ENCODE assay signal across 7 cellular contexts in the genomic region with DNA sequence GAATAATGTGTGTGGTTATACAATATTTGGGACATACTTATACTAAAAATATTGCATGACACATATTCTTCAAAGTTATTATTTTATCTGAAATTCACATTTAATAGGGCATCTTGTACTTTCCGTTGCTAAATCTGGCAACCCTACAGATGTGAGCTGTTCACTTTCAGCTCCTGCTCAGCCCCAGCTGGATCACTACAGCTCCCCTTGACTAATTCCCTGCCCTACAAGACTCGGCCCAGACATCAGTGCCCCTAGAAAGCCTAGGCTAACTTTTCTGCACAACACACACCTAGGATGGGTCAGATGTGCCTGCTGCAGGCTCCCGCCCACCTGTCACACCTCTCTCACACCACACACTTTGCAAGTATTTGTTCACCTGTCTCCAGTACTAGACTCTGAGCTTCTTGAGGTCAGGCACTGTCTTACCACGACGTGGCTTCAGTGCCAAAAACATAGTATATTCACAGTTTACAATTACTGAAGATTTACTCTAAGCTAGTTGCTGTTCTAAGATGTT.
DNase-seq lines count a peak whose midpoint lies in the region; ATAC-seq and TF ChIP-seq lines count a peak whose summit lies in the region.
"Not testable (repeated sequence)": the region's sequence is repeated elsewhere in the genome, so short reads cannot be mapped to it uniquely, and the experiment has no call there.

No MANE protein-coding gene starts in this region.

- intact Hi-C loops in Calu3 (cut with micrococcal nuclease; ENCODE audit: unreplicated experiment); activated CD4-positive, alpha-beta T cell treated with anti-CD3 and anti-CD28 coated beads, Interleukin-2, amount 10 ng/mL, durations not matched to agents 24 days and 14 days (cut with micrococcal nuclease); MCF 10A (cut with micrococcal nuclease): not testable (repeated sequence)

- DNase-seq in Calu3; MM.1S; MCF 10A (ENCODE audit: unreplicated experiment); cardiac muscle cell (ENCODE audit: low read depth in 1 of 2, low spot score in 1 of 2); stimulated activated effector memory CD8-positive, alpha-beta T cell treated with anti-CD3 and anti-CD28 coated beads, Interleukin-12 subunit alpha, Interleukin-12 subunit beta, amount 100 ng/mL, for 72 hours (ENCODE audit: low spot score in 2 of 2): not testable (repeated sequence)
- DNase-seq in activated CD4-positive, alpha-beta T cell treated with anti-CD3 and anti-CD28 coated beads, Interleukin-2, amount 10 ng/mL, durations not matched to agents 24 days and 14 days, result peak; percentile 36

- not testable (repeated sequence) for H3K36me3 Mint-ChIP-seq in Calu3 (ENCODE audit: insufficient read depth, unreplicated experiment); activated CD4-positive, alpha-beta T cell treated with anti-CD3 and anti-CD28 coated beads, Interleukin-2, amount 10 ng/mL, durations not matched to agents 24 days and 14 days (ENCODE audit: low read depth); MCF 10A (ENCODE audit: insufficient read depth, unreplicated experiment); stimulated activated effector memory CD8-positive, alpha-beta T cell treated with anti-CD3 and anti-CD28 coated beads, Interleukin-12 subunit alpha, Interleukin-12 subunit beta, amount 100 ng/mL, for 72 hours

- H3K4me1 ChIP-seq in MM.1S (ENCODE audit: low read length) (peaks cover 19% of the 10 kb centered on the region), cardiac muscle cell (ENCODE audit: low read depth) (peaks cover 32% of the 10 kb centered on the region), mesodermal cell (ENCODE audit: control insufficient read depth, insufficient read depth, low read length, poor library complexity, severe bottlenecking) (peaks cover 15% of the 10 kb centered on the region)

- not testable (repeated sequence) for H3K27ac ChIP-seq in MM.1S (ENCODE audit: low read length)
- peak overlapping the region; percentile 58 for H3K27ac ChIP-seq in cardiac muscle cell
- H3K27ac ChIP-seq in mesodermal cell (ENCODE audit: low read depth, low read length, severe bottlenecking), result peak overlapping the region; percentile 86

- H3K4me3 Mint-ChIP-seq in Calu3 (ENCODE audit: low read depth, unreplicated experiment); activated CD4-positive, alpha-beta T cell treated with anti-CD3 and anti-CD28 coated beads, Interleukin-2, amount 10 ng/mL, durations not matched to agents 24 days and 14 days; MCF 10A (ENCODE audit: unreplicated experiment); stimulated activated effector memory CD8-positive, alpha-beta T cell treated with anti-CD3 and anti-CD28 coated beads, Interleukin-12 subunit alpha, Interleukin-12 subunit beta, amount 100 ng/mL, for 72 hours: not testable (repeated sequence)

- POLR2A ChIA-PET in MCF 10A (lab: Yijun Ruan, JAX), result interaction anchor here (1.0 kb wide), 1 partner anchor 55 kb away, joined by 3 read pairs; no protein-coding TSS in a partner anchor

- H3F3A ChIP-seq in MM.1S (ENCODE audit: insufficient read depth, low read length), result not testable (repeated sequence)

- TSS peak; percentile 25 for BruUV-seq in Calu3 (replicated peaks; lab: Mats Ljungman, UMichigan)
- BruUV-seq in MCF 10A (replicated peaks; lab: Mats Ljungman, UMichigan), result TSS peak; percentile 19

- not testable (repeated sequence) for H3K9me3 ChIP-seq in MM.1S (replicated peaks; ENCODE audit: insufficient read depth, low read length); cardiac muscle cell (ENCODE audit: low read depth); mesodermal cell (ENCODE audit: control insufficient read depth, low read length)

- ATAC-seq in stimulated activated effector memory CD8-positive, alpha-beta T cell treated with anti-CD3 and anti-CD28 coated beads, Interleukin-12 subunit alpha, Interleukin-12 subunit beta, amount 100 ng/mL, for 72 hours, result peak; percentile 38

- not testable (repeated sequence) for H3K9me2 ChIP-seq in MM.1S (replicated peaks; ENCODE audit: insufficient read depth, low read length)

- 86 to 93% methylated on average over 5 of the region's 5 CpGs for WGBS in mesodermal cell (ENCODE audit: insufficient coverage in 2 of 2), 2 experiments

- H3K4me2 ChIP-seq in MM.1S (ENCODE audit: low read depth, low read length), result 0 out of 2 replicates have a peak overlapping the region, but pooled peaks have one; percentile 14

- H3K36me3 ChIP-seq in MM.1S (replicated peaks; ENCODE audit: insufficient read depth, low read length); cardiac muscle cell; mesodermal cell (ENCODE audit: control insufficient read depth, insufficient read depth, low read length): not testable (repeated sequence)

- not testable (repeated sequence) for H3K4me3 ChIP-seq in MM.1S (ENCODE audit: low read length); cardiac muscle cell; mesodermal cell (ENCODE audit: extremely low read depth, insufficient read depth, low read length, poor library complexity, severe bottlenecking)

- H3K9ac ChIP-seq in MM.1S (ENCODE audit: low read length), result not testable (repeated sequence)

- not testable (repeated sequence) for TF ChIP-seq CTCF in Calu3 (IDR thresholded peaks at IDR 0.05; ENCODE audit: unreplicated experiment); MM.1S (IDR thresholded peaks at IDR 0.05; ENCODE audit: low read length); MCF 10A (IDR thresholded peaks at IDR 0.05; ENCODE audit: unreplicated experiment); cardiac muscle cell (IDR thresholded peaks at IDR 0.05; ENCODE audit: low read depth, low read length)

- H3K27ac Mint-ChIP-seq in Calu3 (ENCODE audit: unreplicated experiment); activated CD4-positive, alpha-beta T cell treated with anti-CD3 and anti-CD28 coated beads, Interleukin-2, amount 10 ng/mL, durations not matched to agents 24 days and 14 days; MCF 10A (ENCODE audit: low read depth, unreplicated experiment); stimulated activated effector memory CD8-positive, alpha-beta T cell treated with anti-CD3 and anti-CD28 coated beads, Interleukin-12 subunit alpha, Interleukin-12 subunit beta, amount 100 ng/mL, for 72 hours: not testable (repeated sequence)

- not testable (repeated sequence) for H3K27me3 Mint-ChIP-seq in Calu3 (ENCODE audit: unreplicated experiment); activated CD4-positive, alpha-beta T cell treated with anti-CD3 and anti-CD28 coated beads, Interleukin-2, amount 10 ng/mL, durations not matched to agents 24 days and 14 days; MCF 10A (ENCODE audit: insufficient read depth, unreplicated experiment)

- H4K20me1 ChIP-seq in MM.1S (ENCODE audit: insufficient read depth, low read length), result not testable (repeated sequence)

- not testable (repeated sequence) for H3K27me3 ChIP-seq in MM.1S (replicated peaks; ENCODE audit: insufficient read depth, low read length); cardiac muscle cell

- CTCF ChIA-PET in Calu3 (lab: Charles Lee), result interaction anchor here (1.1 kb wide), 1 partner anchor 12 kb away, joined by 3 read pairs; no protein-coding TSS in a partner anchor
- CTCF ChIA-PET in MCF 10A (lab: Yijun Ruan, JAX), result interaction anchor here (1.3 kb wide), 1 partner anchor 12 kb away, joined by 4 read pairs; no protein-coding TSS in a partner anchor

- H3K4me1 Mint-ChIP-seq in Calu3 (ENCODE audit: low read depth, unreplicated experiment); activated CD4-positive, alpha-beta T cell treated with anti-CD3 and anti-CD28 coated beads, Interleukin-2, amount 10 ng/mL, durations not matched to agents 24 days and 14 days; MCF 10A (ENCODE audit: insufficient read depth, unreplicated experiment); stimulated activated effector memory CD8-positive, alpha-beta T cell treated with anti-CD3 and anti-CD28 coated beads, Interleukin-12 subunit alpha, Interleukin-12 subunit beta, amount 100 ng/mL, for 72 hours: not testable (repeated sequence)

- H3K79me2 ChIP-seq in MM.1S (ENCODE audit: low read length), result peaks cover 74% of the 10 kb centered on the region

- not testable (repeated sequence) for H2AFZ ChIP-seq in MM.1S (ENCODE audit: low read length)

- not testable (repeated sequence) for H3K9me3 Mint-ChIP-seq in Calu3 (ENCODE audit: low read depth, unreplicated experiment); activated CD4-positive, alpha-beta T cell treated with anti-CD3 and anti-CD28 coated beads, Interleukin-2, amount 10 ng/mL, durations not matched to agents 24 days and 14 days; MCF 10A (ENCODE audit: unreplicated experiment); stimulated activated effector memory CD8-positive, alpha-beta T cell treated with anti-CD3 and anti-CD28 coated beads, Interleukin-12 subunit alpha, Interleukin-12 subunit beta, amount 100 ng/mL, for 72 hours
